In genomic region chr16:74439685-74440084, GRCh38 we compare ENCODE assay signal across 19 cellular contexts. TPM values are rescaled to one million over a fixed set of nuclear protein-coding genes. Genes with fewer than 3 reads are reported as not detected.
DNase-seq lines count a peak whose midpoint lies in the region; ATAC-seq and TF ChIP-seq lines count a peak whose summit lies in the region.
"Had no signal": no experiment of that assay in that cellular context is flagged by ENCODE, and none has a peak within 500 bp of the region (broad histone marks: within the 10 kb centered on the region; RNA-seq: fewer than 3 reads in every experiment).

No MANE protein-coding gene starts in this region.

- TF ChIP-seq CTCF in CD4-positive, alpha-beta T cell (IDR thresholded peaks at IDR 0.05): no peak
- no peak for TF ChIP-seq CTCF in sigmoid colon (IDR thresholded peaks at IDR 0.05)

- H3K36me3 Mint-ChIP-seq in activated CD4-positive, alpha-beta memory T cell treated with anti-CD3 and anti-CD28 coated beads, Interleukin-2, amount 10 ng/mL, durations not matched to agents 7 days and 5 days (ENCODE audit: low read depth): peaks cover 33% of the 10 kb centered on the region
- H3K36me3 Mint-ChIP-seq in activated CD4-positive, alpha-beta memory T cell treated with anti-CD3 and anti-CD28 coated beads for 36 hours: peaks cover 11% of the 10 kb centered on the region
- H3K36me3 Mint-ChIP-seq in CD4-positive, alpha-beta T cell (ENCODE audit: low read depth): peaks cover 23% of the 10 kb centered on the region
- peaks cover 5 to 10% (median 8%) of the 10 kb centered on the region in 3 donors for H3K36me3 Mint-ChIP-seq in immature natural killer cell

- WGBS in sigmoid colon, 2 donors: 67 to 72% methylated on average over 7 of the region's 7 CpGs

- H3K36me3 ChIP-seq in sigmoid colon: peaks cover 0 to 4% (median 0%) of the 10 kb centered on the region in 4 donors
- H3K36me3 ChIP-seq: HAP-1 had no signal

- peaks cover 4% of the 10 kb centered on the region for H3K27me3 Mint-ChIP-seq in activated CD4-positive, alpha-beta memory T cell treated with anti-CD3 and anti-CD28 coated beads, Interleukin-2, amount 10 ng/mL, durations not matched to agents 7 days and 5 days
- H3K27me3 Mint-ChIP-seq in activated CD4-positive, alpha-beta memory T cell treated with anti-CD3 and anti-CD28 coated beads for 36 hours: no peaks in the 10 kb centered on the region
- no peaks in the 10 kb centered on the region for H3K27me3 Mint-ChIP-seq in CD4-positive, alpha-beta T cell
- H3K27me3 Mint-ChIP-seq in immature natural killer cell (ENCODE audit: low read depth in 3 of 3): no peaks in the 10 kb centered on the region
- H3K27me3 Mint-ChIP-seq: CD4-positive, alpha-beta memory T cell had no signal

- no peak for TF ChIP-seq EP300 in sigmoid colon (IDR thresholded peaks at IDR 0.05)

- H3K4me3 ChIP-seq in sigmoid colon: no peak overlapping the region
- H3K4me3 ChIP-seq: A549, HAP-1 had no signal

- H3K27ac ChIP-seq in CD4-positive, alpha-beta T cell (ENCODE audit: low read depth, low read length): no peak overlapping the region
- no peak overlapping the region for H3K27ac ChIP-seq in sigmoid colon
- H3K27ac ChIP-seq: A549 had no signal

- POLR2A ChIA-PET in activated CD4-positive, alpha-beta memory T cell treated with anti-CD3 and anti-CD28 coated beads, Interleukin-2, amount 10 ng/mL, durations not matched to agents 7 days and 5 days (lab: Charles Lee): interaction anchor here (0.7 to 2.9 kb wide), 4 partner anchors 10 to 1024 kb away, joined by 3 to 7 read pairs (median 4); partner anchors contain the start of gene RFWD3
- POLR2A ChIA-PET in activated CD4-positive, alpha-beta memory T cell treated with anti-CD3 and anti-CD28 coated beads for 36 hours (lab: Charles Lee): no interaction called here
- POLR2A ChIA-PET in CD4-positive, alpha-beta T cell (lab: Charles Lee): no interaction called here

- no peaks in the 10 kb centered on the region for H3K4me1 ChIP-seq in sigmoid colon
- H3K4me1 ChIP-seq: A549 had no signal

- TF ChIP-seq POLR2A in sigmoid colon (IDR thresholded peaks at IDR 0.05): no peak

- CTCF ChIA-PET in activated CD4-positive, alpha-beta memory T cell treated with anti-CD3 and anti-CD28 coated beads, Interleukin-2, amount 10 ng/mL, durations not matched to agents 7 days and 5 days (lab: Charles Lee): interaction anchor here (0.7 to 2.6 kb wide), 4 partner anchors 26 to 281 kb away, joined by 3 to 9 read pairs (median 3); no protein-coding TSS in a partner anchor
- CTCF ChIA-PET in activated CD4-positive, alpha-beta memory T cell treated with anti-CD3 and anti-CD28 coated beads for 36 hours (lab: Charles Lee): no interaction called here
- CTCF ChIA-PET in CD4-positive, alpha-beta T cell (lab: Charles Lee): interaction anchor here (0.7 kb wide), 1 partner anchor 760 kb away, joined by 3 read pairs; no protein-coding TSS in a partner anchor

- ATAC-seq in CD4-positive, alpha-beta T cell (ENCODE audit: poor library complexity): no peak
- ATAC-seq: A549, Panc1 had no signal

- H3K9me3 ChIP-seq in CD4-positive, alpha-beta T cell (ENCODE audit: control insufficient read depth, low read length): no peaks in the 10 kb centered on the region
- H3K9me3 ChIP-seq in sigmoid colon: no peaks in the 10 kb centered on the region
- H3K9me3 ChIP-seq: A549, HAP-1 had no signal

- intact Hi-C loops in activated CD4-positive, alpha-beta memory T cell treated with anti-CD3 and anti-CD28 coated beads for 36 hours (cut with micrococcal nuclease): loop anchor here (10.0 kb wide), 1 partner anchor 75 kb away; no protein-coding TSS in a partner anchor
- intact Hi-C loops in CD4-positive, alpha-beta T cell (cut with DNase I, micrococcal nuclease): no loop called here
- intact Hi-C loops in sigmoid colon (cut with DNase I): no loop called here

- no peaks in the 10 kb centered on the region for H3K27me3 ChIP-seq in CD4-positive, alpha-beta T cell (ENCODE audit: control insufficient read depth, insufficient read depth, low read length)
- no peaks in the 10 kb centered on the region for H3K27me3 ChIP-seq in sigmoid colon

- no peak for DNase-seq in activated CD4-positive, alpha-beta memory T cell treated with anti-CD3 and anti-CD28 coated beads, Interleukin-2, amount 10 ng/mL, durations not matched to agents 7 days and 5 days
- DNase-seq in activated CD4-positive, alpha-beta memory T cell treated with anti-CD3 and anti-CD28 coated beads for 36 hours: no peak
- DNase-seq in CD4-positive, alpha-beta T cell: no peak
- DNase-seq in immature natural killer cell: no peak
- peak; percentile 15 for DNase-seq in sigmoid colon
- no peak for DNase-seq in DMS114 treated with DMSO at 0.1 percent for 48 hours (lab: John Stamatoyannopoulos, UW; ENCODE audit: unreplicated experiment)
- DNase-seq in KG1 (lab: John Stamatoyannopoulos, UW): no peak
- DNase-seq: CD4-positive, alpha-beta memory T cell; DMS79 treated with DMSO at 0.1 percent for 48 hours; IMR-90; NCI-H1105; NCI-H187 treated with DMSO at 0.1 percent for 48 hours; NCI-H2171; NCI-H446 treated with DMSO at 0.1 percent for 48 hours; NCI-H774; SHP77 had no signal

- H3K27ac Mint-ChIP-seq in activated CD4-positive, alpha-beta memory T cell treated with anti-CD3 and anti-CD28 coated beads, Interleukin-2, amount 10 ng/mL, durations not matched to agents 7 days and 5 days: peak overlapping the region; percentile 35
- no peak overlapping the region for H3K27ac Mint-ChIP-seq in activated CD4-positive, alpha-beta memory T cell treated with anti-CD3 and anti-CD28 coated beads for 36 hours
- peak overlapping the region; percentile 75 for H3K27ac Mint-ChIP-seq in CD4-positive, alpha-beta T cell
- H3K27ac Mint-ChIP-seq in immature natural killer cell: peak overlapping the region in 4 of 6 donors; percentile 31 to 88 (median 67)

- H3K4me3 Mint-ChIP-seq in activated CD4-positive, alpha-beta memory T cell treated with anti-CD3 and anti-CD28 coated beads, Interleukin-2, amount 10 ng/mL, durations not matched to agents 7 days and 5 days: no peak overlapping the region
- H3K4me3 Mint-ChIP-seq in activated CD4-positive, alpha-beta memory T cell treated with anti-CD3 and anti-CD28 coated beads for 36 hours: no peak overlapping the region
- H3K4me3 Mint-ChIP-seq in CD4-positive, alpha-beta T cell: no peak overlapping the region
- no peak overlapping the region for H3K4me3 Mint-ChIP-seq in immature natural killer cell

- H3K9me3 Mint-ChIP-seq in activated CD4-positive, alpha-beta memory T cell treated with anti-CD3 and anti-CD28 coated beads, Interleukin-2, amount 10 ng/mL, durations not matched to agents 7 days and 5 days: no peaks in the 10 kb centered on the region
- H3K9me3 Mint-ChIP-seq in activated CD4-positive, alpha-beta memory T cell treated with anti-CD3 and anti-CD28 coated beads for 36 hours: no peaks in the 10 kb centered on the region
- H3K9me3 Mint-ChIP-seq in CD4-positive, alpha-beta T cell: no peaks in the 10 kb centered on the region
- H3K9me3 Mint-ChIP-seq in immature natural killer cell: no peaks in the 10 kb centered on the region

- peaks cover 36% of the 10 kb centered on the region for H3K4me1 Mint-ChIP-seq in activated CD4-positive, alpha-beta memory T cell treated with anti-CD3 and anti-CD28 coated beads, Interleukin-2, amount 10 ng/mL, durations not matched to agents 7 days and 5 days
- H3K4me1 Mint-ChIP-seq in activated CD4-positive, alpha-beta memory T cell treated with anti-CD3 and anti-CD28 coated beads for 36 hours (ENCODE audit: low read depth): peaks cover 16% of the 10 kb centered on the region
- H3K4me1 Mint-ChIP-seq in CD4-positive, alpha-beta T cell (ENCODE audit: low read depth): peaks cover 20% of the 10 kb centered on the region
- peaks cover 27 to 38% of the 10 kb centered on the region in 2 donors for H3K4me1 Mint-ChIP-seq in immature natural killer cell

RNA-seq across cellular contexts. Expression of gene CLEC18B, which starts 18.4 kb away (rescaled TPM):
- under 1 TPM in 1 of 2 experiments, not detected in 1; 0.48 TPM for total RNA-seq in activated CD4-positive, alpha-beta memory T cell treated with anti-CD3 and anti-CD28 coated beads, Interleukin-2, amount 10 ng/mL, durations not matched to agents 7 days and 5 days
- total RNA-seq in activated CD4-positive, alpha-beta memory T cell treated with anti-CD3 and anti-CD28 coated beads for 36 hours: under 1 TPM in 1 of 2 experiments, not detected in 1; 0.34 TPM
- 1 to 10 TPM; 1.1 TPM for total RNA-seq in CD4-positive, alpha-beta T cell
- polyA plus RNA-seq in immature natural killer cell: under 1 TPM in 1 of 3 donors, not detected in 2; 0.20 TPM
- total RNA-seq in sigmoid colon: 1 to 10 TPM in 1 of 4 donors, under 1 TPM in 1, not detected in 2; 0.49 to 1.7 TPM
- under 1 TPM in 1 of 3 donors, not detected in 2; 0.83 TPM for polyA plus RNA-seq in sigmoid colon
- total RNA-seq: IMR-90 had no signal
- polyA plus RNA-seq: CD4-positive, alpha-beta memory T cell had no signal
